9 cellular contexts compared by ENCODE assay signal in the genomic region with DNA sequence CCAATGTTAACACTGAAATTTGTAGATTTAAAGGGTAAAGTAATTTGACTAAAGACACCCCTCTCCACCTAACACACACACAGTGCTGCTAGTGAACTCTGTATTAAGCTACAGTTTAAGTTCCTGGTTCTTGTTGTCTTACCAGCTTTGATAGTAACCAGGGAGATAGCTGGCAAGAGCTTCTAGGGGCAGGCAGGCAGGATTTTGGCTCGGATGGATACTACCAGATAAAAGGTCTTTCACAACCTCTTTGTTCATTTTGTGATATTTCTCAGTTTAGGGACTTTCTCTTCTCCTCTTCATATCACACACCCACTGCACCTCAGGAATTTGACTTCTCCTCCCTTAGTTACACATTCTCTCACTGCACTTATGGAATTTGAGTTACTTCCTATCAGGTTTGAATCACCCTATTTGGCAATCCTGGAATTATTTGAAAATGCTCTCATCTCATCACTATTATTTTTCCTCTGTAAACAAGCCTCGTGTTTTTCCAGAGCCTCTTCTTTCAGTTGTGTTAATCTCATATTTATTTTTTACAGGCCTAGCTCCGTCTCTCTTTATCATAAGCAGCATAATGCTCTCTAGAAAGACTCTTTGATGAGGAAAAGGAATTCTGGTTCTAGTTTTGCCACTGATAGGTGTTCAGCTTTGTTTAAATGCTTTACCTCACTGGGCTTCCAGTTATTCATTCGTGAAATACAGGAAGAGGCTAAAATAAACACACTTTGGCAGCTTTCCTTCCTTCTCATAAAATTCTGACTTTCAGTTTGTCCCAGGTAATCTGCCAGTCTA. TPM values are rescaled to one million over a fixed set of nuclear protein-coding genes. Genes with fewer than 3 reads are reported as not detected.
A peak's percentile ranks its signal among the peaks of the same experiment; 100 is the strongest.
DNase-seq lines count a peak whose midpoint lies in the region; TF ChIP-seq lines count a peak whose summit lies in the region.
"Had no signal": no experiment of that assay in that cellular context is flagged by ENCODE, and none has a peak within 500 bp of the region (broad histone marks: within the 10 kb centered on the region; RNA-seq: fewer than 3 reads in every experiment).

No MANE protein-coding gene starts in this region.

- H3K4me1 ChIP-seq in GM23248 (ENCODE audit: insufficient read depth) (peaks cover 23% of the 10 kb centered on the region), tibial artery (peaks cover 0 to 11% (median 4%) of the 10 kb centered on the region in 4 donors)

- DNase-seq in GM23248 (peak; percentile 90), T1000 (lab: John Stamatoyannopoulos, UW) (peak; percentile 41), glomerular visceral epithelial cell (ENCODE audit: extremely low spot score) (peak; percentile 97), retinal pigment epithelial cell (ENCODE audit: low read depth) (peak; percentile 54), NCI-H2029 (lab: John Stamatoyannopoulos, UW) (no peak), RPMI8226 (no peak), NCI-H2081 (lab: John Stamatoyannopoulos, UW) (no peak), tibial artery (no peak)
- DNase-seq: Karpas-422 had no signal

- H3K4me3 ChIP-seq in GM23248 (peak overlapping the region; percentile 55), retinal pigment epithelial cell (ENCODE audit: low read length) (peak overlapping the region; percentile 10), tibial artery (no peak overlapping the region)

- peaks cover 9% of the 10 kb centered on the region for H3F3A ChIP-seq in GM23248 (ENCODE audit: insufficient read depth)

- H3K27me3 ChIP-seq in GM23248 (replicated peaks; ENCODE audit: insufficient read depth) = no peaks in the 10 kb centered on the region
- no peaks in the 10 kb centered on the region for H3K27me3 ChIP-seq in tibial artery

- no peak for TF ChIP-seq CTCF in retinal pigment epithelial cell (conservative IDR thresholded peaks at IDR 0.05; ENCODE audit: low read depth, low read length)
- TF ChIP-seq CTCF in tibial artery (IDR thresholded peaks at IDR 0.05) = no peak

- intact Hi-C loops in tibial artery (cut with DNase I; ENCODE audit: low total_unique reads) = no loop called here

- H3K27ac ChIP-seq in GM23248 (peak overlapping the region; percentile 89), tibial artery (no peak overlapping the region)

- no peaks in the 10 kb centered on the region for H4K20me1 ChIP-seq in GM23248 (ENCODE audit: insufficient read depth)

- in situ Hi-C loops in GM23248 (cut with MboI) = no loop called here

- H3K9me2 ChIP-seq in GM23248 (ENCODE audit: insufficient read depth) = no peaks in the 10 kb centered on the region

- H2AFZ ChIP-seq in GM23248 = peak overlapping the region; percentile 78

- H3K9ac ChIP-seq in GM23248 = peak overlapping the region; percentile 74

- 3 to 5% methylated on average over 4 of the region's 4 CpGs for WGBS in GM23248 (ENCODE audit: low coverage in 1 of 2, low lambda C conversion rate in 2 of 2, missing lambda C conversion rate in 2 of 2), 2 experiments

- H3K9me3 ChIP-seq in GM23248 (ENCODE audit: low read depth) = no peaks in the 10 kb centered on the region
- no peaks in the 10 kb centered on the region for H3K9me3 ChIP-seq in tibial artery

- H3K4me2 ChIP-seq in GM23248 (ENCODE audit: unreplicated experiment) = peak overlapping the region; percentile 78

- no peaks in the 10 kb centered on the region for H3K79me2 ChIP-seq in GM23248 (ENCODE audit: insufficient read depth)

- no peaks in the 10 kb centered on the region for H3K36me3 ChIP-seq in GM23248 (ENCODE audit: low read depth)
- H3K36me3 ChIP-seq in tibial artery = no peaks in the 10 kb centered on the region

RNA-seq across cellular contexts. Expression of a gene that starts 23.0 kb away (rescaled TPM):
- total RNA-seq in GM23248 (2014; rRNA removed; shearing (Covaris generic)) = 0.32 and 0.38 TPM in 2 replicates
- 0.19 and 0.28 TPM in 2 replicates for polyA plus RNA-seq in GM23248 (2016; fragmentation: Nextera tagmentation; extraction: Ambion mirVana)

RNA-seq across cellular contexts. Expression of a gene that starts 42.7 kb away (rescaled TPM):
- total RNA-seq in GM23248 (2014; rRNA removed; shearing (Covaris generic)) = 0.11 TPM in 1 of 2 replicates, not detected in the other
- not detected in 2 replicates for polyA plus RNA-seq in GM23248 (2016; fragmentation: Nextera tagmentation; extraction: Ambion mirVana)

Comparison
In these comparisons a context has a peak if more than half of its experiments do, and no peak if none do; other contexts are left out.
1. DNase-seq: peak in GM23248 (single experiment), T1000 (single experiment), glomerular visceral epithelial cell (single experiment) and retinal pigment epithelial cell (single experiment); none in NCI-H2029 (single experiment), RPMI8226 (single experiment), NCI-H2081 (0 of 2) and tibial artery (0 of 2).
2. H3K4me3 ChIP-seq: peak in GM23248 (single experiment) and retinal pigment epithelial cell (single experiment); none in tibial artery (0 of 2).